8 cellular contexts compared by ENCODE assay signal in the genomic region with DNA sequence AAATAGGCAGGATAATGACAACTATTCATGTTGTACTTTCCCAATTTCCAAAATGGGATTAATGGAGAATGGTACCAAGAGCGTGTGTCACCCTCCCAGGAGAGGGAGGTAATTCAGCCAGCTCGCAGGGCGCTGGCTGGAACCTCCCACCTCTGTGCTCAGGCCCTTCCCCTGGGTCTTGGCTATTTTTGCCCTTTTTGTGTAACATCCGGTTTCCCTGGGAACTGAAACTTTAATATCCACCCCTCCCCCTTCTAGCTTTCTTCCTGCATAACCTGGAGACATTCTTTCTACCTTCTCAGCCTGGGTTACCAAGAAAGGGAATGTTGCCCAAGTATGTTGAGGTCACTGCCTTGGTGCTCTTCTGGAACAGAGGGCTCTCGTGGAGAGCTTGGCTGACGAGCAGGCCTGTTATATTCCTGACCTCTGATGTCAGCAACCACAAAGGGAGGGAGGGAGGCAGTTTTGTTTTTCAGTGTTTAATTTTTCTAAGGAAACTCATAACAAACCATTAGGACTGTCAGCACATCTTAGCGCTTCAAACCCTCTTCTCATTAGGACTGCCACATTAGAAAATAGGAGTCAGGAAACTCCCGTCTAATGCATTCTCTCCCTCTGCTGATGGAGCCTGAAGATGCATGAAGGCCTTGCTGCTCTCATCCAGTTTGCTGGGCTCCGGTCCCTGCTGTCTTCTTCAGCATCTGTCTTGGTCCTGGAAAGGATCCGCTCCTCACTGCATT.
A peak's percentile ranks its signal among the peaks of the same experiment; 100 is the strongest.
DNase-seq lines count a peak whose midpoint lies in the region; ATAC-seq and TF ChIP-seq lines count a peak whose summit lies in the region.

No MANE protein-coding gene starts in this region.

- H3K27ac ChIP-seq in HL-60 (replicated peaks) (no peak overlapping the region), subcutaneous abdominal adipose tissue (ENCODE audit: low read depth, low read length) (peak overlapping the region; percentile 96)

- no peaks in the 10 kb centered on the region for H3K27me3 ChIP-seq in HL-60 (ENCODE audit: insufficient read depth, poor library complexity, severe bottlenecking)
- H3K27me3 ChIP-seq in subcutaneous abdominal adipose tissue (ENCODE audit: control insufficient read depth in 5 of 5, insufficient read depth in 4 of 5, low read length in 5 of 5) = no peaks in the 10 kb centered on the region

- in situ Hi-C loops in astrocyte of the spinal cord (cut with HindIII; ENCODE audit: low sequenced_read_pairs) = no loop called here

- H3K4me1 ChIP-seq in subcutaneous abdominal adipose tissue (ENCODE audit: control insufficient read depth in 5 of 5, insufficient read depth in 5 of 5, low read length in 5 of 5) = peaks cover 33 to 62% (median 57%) of the 10 kb centered on the region in 5 donors

- H3K4me3 ChIP-seq in HL-60 (replicated peaks; ENCODE audit: insufficient read depth, low read length) (no peak overlapping the region), astrocyte of the spinal cord (ENCODE audit: low read depth, low read length) (no peak overlapping the region), subcutaneous abdominal adipose tissue (ENCODE audit: low read depth in 1 of 5, low read length in 5 of 5) (peak overlapping the region in 3 of 5 donors; percentile 8 to 47 (median 32))

- peak; percentile 94 for DNase-seq in AG08395 (ENCODE audit: low spot score)
- DNase-seq in HL-60 (ENCODE audit: low read depth in 1 of 2, low spot score in 1 of 2) = peak; percentile 24 to 75
- DNase-seq in astrocyte of the spinal cord (ENCODE audit: low read depth, low spot score) = peak; percentile 98
- peak; percentile 100 for DNase-seq in kidney glomerular epithelial cell (lab: John Stamatoyannopoulos, UW)
- DNase-seq in DMS79 treated with DMSO at 0.1 percent for 48 hours (lab: John Stamatoyannopoulos, UW) = no peak
- no peak for DNase-seq in stimulated activated CD4-positive, alpha-beta T cell treated with anti-CD3 and anti-CD28 coated beads, Interleukin-4, amount 100 ng/mL, for 24 hours

- TF ChIP-seq CTCF in HL-60 (IDR thresholded peaks at IDR 0.05; ENCODE audit: insufficient read depth, low read length) (no peak), astrocyte of the spinal cord (IDR thresholded peaks at IDR 0.05; ENCODE audit: low read depth, low read length) (peak; percentile 28)

- peaks cover 0 to under 1% (median 0%) of the 10 kb centered on the region in 5 donors for H3K36me3 ChIP-seq in subcutaneous abdominal adipose tissue (ENCODE audit: control insufficient read depth in 5 of 5, insufficient read depth in 5 of 5, low read length in 5 of 5)

- H3K9me3 ChIP-seq in subcutaneous abdominal adipose tissue (ENCODE audit: control insufficient read depth in 5 of 5, low read length in 5 of 5) = no peaks in the 10 kb centered on the region

- peak overlapping the region in 4 of 5 donors; percentile 15 to 50 (median 44) for H3K9ac ChIP-seq in subcutaneous abdominal adipose tissue (ENCODE audit: low read length in 5 of 5)

- peak; percentile 66 for ATAC-seq in GM19467 (IDR thresholded peaks at IDR 0.05; ENCODE audit: unreplicated experiment)

Comparison
In these comparisons a context has a peak if more than half of its experiments do, and no peak if none do; other contexts are left out.
1. DNase-seq: peak in AG08395 (single experiment), HL-60 (2 of 2), astrocyte of the spinal cord (single experiment) and kidney glomerular epithelial cell (single experiment); none in DMS79 treated with DMSO at 0.1 percent for 48 hours (single experiment) and stimulated activated CD4-positive, alpha-beta T cell treated with anti-CD3 and anti-CD28 coated beads, Interleukin-4, amount 100 ng/mL, for 24 hours (single experiment).
2. H3K4me3 ChIP-seq: peak in subcutaneous abdominal adipose tissue (3 of 5); none in HL-60 (single experiment) and astrocyte of the spinal cord (single experiment).